8 cellular contexts compared by ENCODE assay signal in genomic region chr17:51260237-51260959, GRCh38. TPM values are rescaled to one million over a fixed set of nuclear protein-coding genes. Genes with fewer than 3 reads are reported as not detected.
A peak's percentile ranks its signal among the peaks of the same experiment; 100 is the strongest.
DNase-seq lines count a peak whose midpoint lies in the region; ATAC-seq and TF ChIP-seq lines count a peak whose summit lies in the region.

Gene UTP18 (plus strand): TSS chr17:51260546. CDS start chr17:51260585, 39 bp downstream.

- no peaks in the 10 kb centered on the region for H3K27me3 Mint-ChIP-seq in IgD-negative memory B cell

- peak within 1 kb of the TSS; percentile 94 to 99 (median 98) for H3K27ac Mint-ChIP-seq in IgD-negative memory B cell

- H3K4me3 Mint-ChIP-seq in IgD-negative memory B cell = peak within 1 kb of the TSS; percentile 89 to 100 (median 96)

- no peaks in the 10 kb centered on the region for H3K9me3 Mint-ChIP-seq in IgD-negative memory B cell

- no peaks in the 10 kb centered on the region for H3K36me3 ChIP-seq in mucosa of descending colon (ENCODE audit: low read depth)

- peaks cover 35 to 52% (median 41%) of the 10 kb centered on the region in 3 donors for H3K4me1 Mint-ChIP-seq in IgD-negative memory B cell

- intact Hi-C loops in mucosa of descending colon (cut with DNase I, micrococcal nuclease) = no loop called here

- TF ChIP-seq CTCF in mucosa of descending colon (IDR thresholded peaks at IDR 0.05) = no peak

- DNase-seq in DMS153 (lab: John Stamatoyannopoulos, UW) = peak; percentile 92
- peak; percentile 99 for DNase-seq in OCI-M1 (lab: John Stamatoyannopoulos, UW)
- peak; percentile 94 for DNase-seq in activated T-cell treated with anti-CD3 and anti-CD28 coated beads for 24 hours (ENCODE audit: low read depth)
- peak; percentile 89 for DNase-seq in epithelial cell of prostate (ENCODE audit: low read depth, low spot score)
- peak; percentile 96 to 99 (median 97) for DNase-seq in mucosa of descending colon
- peak; percentile 91 to 93 for DNase-seq in stimulated activated CD8-positive, alpha-beta memory T cell treated with anti-CD3 and anti-CD28 coated beads, Interleukin-4, amount 100 ng/mL, for 1 hour (ENCODE audit: low read depth in 2 of 2, low spot score in 1 of 2)

- H3K4me1 ChIP-seq in mucosa of descending colon (ENCODE audit: low read depth) = peaks cover 28% of the 10 kb centered on the region

- H3K36me3 Mint-ChIP-seq in IgD-negative memory B cell = no peaks in the 10 kb centered on the region

- peak within 1 kb of the TSS; percentile 82 for H3K4me3 ChIP-seq in mucosa of descending colon

- peak; percentile 64 for ATAC-seq in GM21576 (IDR thresholded peaks at IDR 0.05; ENCODE audit: unreplicated experiment)
- peak; percentile 96 for ATAC-seq in mucosa of descending colon

- no peaks in the 10 kb centered on the region for H3K9me3 ChIP-seq in mucosa of descending colon

- peak within 1 kb of the TSS; percentile 91 for H3K27ac ChIP-seq in epithelial cell of prostate

RNA-seq across cellular contexts. Expression of gene UTP18, which starts in this region (rescaled TPM):
- 47.0 TPM for polyA plus RNA-seq in IgD-negative memory B cell
- total RNA-seq in mucosa of descending colon = 10 to 100 TPM; 12.6 to 21.0 (median 16.3) TPM

Comparison
In these comparisons a context has a peak if more than half of its experiments do, and no peak if none do; other contexts are left out.
1. Peak in every context shown above with its lines: DNase-seq, ATAC-seq, H3K4me3 ChIP-seq and H3K27ac ChIP-seq.